18 cellular contexts compared by ENCODE assay signal in genomic region chr14:99876406-99876805, GRCh38.
DNase-seq lines count a peak whose midpoint lies in the region; FAIRE-seq and TF ChIP-seq lines count a peak whose summit lies in the region.
"Had no signal": no experiment of that assay in that cellular context is flagged by ENCODE, and none has a peak within 500 bp of the region (broad histone marks: within the 10 kb centered on the region; RNA-seq: fewer than 3 reads in every experiment).

No MANE protein-coding gene starts in this region.

- peak overlapping the region; percentile 27; the same call in 1 of the 2 replicates for H3K4me2 ChIP-seq in BLaER1
- no peak overlapping the region for H3K4me2 ChIP-seq in H9 (ENCODE audit: insufficient read depth, insufficient read length, low read length)
- peak overlapping the region in 1 of 2 experiments; percentile 40; a peak in 2 of 4 replicates for H3K4me2 ChIP-seq in H1 (ENCODE audit: insufficient read depth in 1 of 2, low read depth in 2 of 2, low read length in 2 of 2)
- no peak overlapping the region for H3K4me2 ChIP-seq in neuronal stem cell (ENCODE audit: insufficient read depth, low read length, poor library complexity, severe bottlenecking)

- H3K9me3 ChIP-seq in BLaER1 (no peaks in the 10 kb centered on the region), H9 (ENCODE audit: control insufficient read depth, low read depth, low read length) (no peaks in the 10 kb centered on the region), H1 (ENCODE audit: insufficient read depth in 2 of 2, low read depth in 1 of 2, low read length in 1 of 2) (no peaks in the 10 kb centered on the region), neuronal stem cell (replicated peaks in 1 of 2; ENCODE audit: control insufficient read depth in 2 of 2, insufficient read depth in 1 of 2, low read depth in 1 of 2, low read length in 2 of 2) (no peaks in the 10 kb centered on the region)
- H3K9me3 ChIP-seq: Caco-2 had no signal

- no peak overlapping the region for H2BK5ac ChIP-seq in H9 (ENCODE audit: insufficient read length, low read length)
- no peak overlapping the region for H2BK5ac ChIP-seq in H1 (ENCODE audit: low read depth, low read length)
- no peak overlapping the region for H2BK5ac ChIP-seq in neuronal stem cell (ENCODE audit: low read length)

- peaks cover 24% of the 10 kb centered on the region for H3K27me3 Mint-ChIP-seq in H9 (ENCODE audit: low read depth)
- H3K27me3 Mint-ChIP-seq in T-helper 2 cell treated with Interferon-gamma antibody and Interleukin-4, amounts not matched to agents 5 μg/mL and 100 μg/mL, for 36 hours (ENCODE audit: low read depth), result peaks cover 28% of the 10 kb centered on the region

- peak overlapping the region in 2 of 3 experiments; percentile 29 to 52; a peak in 3 of 7 replicates for H3K27ac Mint-ChIP-seq in H9
- no peak overlapping the region for H3K27ac Mint-ChIP-seq in T-helper 2 cell treated with Interferon-gamma antibody and Interleukin-4, amounts not matched to agents 5 μg/mL and 100 μg/mL, for 36 hours
- H3K27ac Mint-ChIP-seq: B cell; CD4-positive, alpha-beta T cell had no signal

- POLR2A ChIA-PET in H1 (lab: Charles Lee; ENCODE audit: partially characterized antibody), result no interaction called here

- H3K36me3 Mint-ChIP-seq in H9 (ENCODE audit: insufficient read depth in 1 of 3, low read depth in 3 of 3), result no peaks in the 10 kb centered on the region; a peak in 1 of 7 replicates
- no peaks in the 10 kb centered on the region for H3K36me3 Mint-ChIP-seq in T-helper 2 cell treated with Interferon-gamma antibody and Interleukin-4, amounts not matched to agents 5 μg/mL and 100 μg/mL, for 36 hours (ENCODE audit: low read depth)

- no peaks in the 10 kb centered on the region for H3K79me1 ChIP-seq in H9 (ENCODE audit: insufficient read depth, low read depth, low read length, poor library complexity, severe bottlenecking)
- peaks cover 2% of the 10 kb centered on the region; the same call in 1 of the 2 replicates for H3K79me1 ChIP-seq in H1 (ENCODE audit: low read depth, low read length)
- H3K79me1 ChIP-seq in neuronal stem cell (ENCODE audit: low read depth, low read length), result peaks cover 2% of the 10 kb centered on the region

- H4K20me1 ChIP-seq in BLaER1 (no peaks in the 10 kb centered on the region), H9 (ENCODE audit: control insufficient read depth, insufficient read depth, insufficient read length) (no peaks in the 10 kb centered on the region), H1 (replicated peaks in 1 of 2; ENCODE audit: control insufficient read depth in 1 of 2, insufficient read depth in 2 of 2, low read length in 2 of 2) (peaks cover 0 to 1% of the 10 kb centered on the region in 2 experiments)

- peaks cover 62 to 67% of the 10 kb centered on the region in 2 experiments for H3K4me1 Mint-ChIP-seq in H9
- no peaks in the 10 kb centered on the region for H3K4me1 Mint-ChIP-seq in T-helper 2 cell treated with Interferon-gamma antibody and Interleukin-4, amounts not matched to agents 5 μg/mL and 100 μg/mL, for 36 hours (ENCODE audit: low read depth)
- H3K4me1 Mint-ChIP-seq: B cell had no signal

- H3K56ac ChIP-seq in H9 (ENCODE audit: insufficient read length, low read depth, low read length) (no peak overlapping the region), H1 (replicated peaks; ENCODE audit: insufficient read length, low read depth, low read length) (no peak overlapping the region)

- no peaks in the 10 kb centered on the region; a peak in 1 of 5 replicates for H3K9me3 Mint-ChIP-seq in H9
- no peaks in the 10 kb centered on the region for H3K9me3 Mint-ChIP-seq in T-helper 2 cell treated with Interferon-gamma antibody and Interleukin-4, amounts not matched to agents 5 μg/mL and 100 μg/mL, for 36 hours
- H3K9me3 Mint-ChIP-seq: CD4-positive, alpha-beta T cell had no signal

- H3K18ac ChIP-seq in H9 (ENCODE audit: insufficient read length, low read depth, low read length), result no peak overlapping the region
- H3K18ac ChIP-seq in H1 (ENCODE audit: extremely low read depth, low read length), result peak overlapping the region; percentile 48
- H3K18ac ChIP-seq in neuronal stem cell (ENCODE audit: low read length), result peak overlapping the region; percentile 40

- CTCF ChIA-PET in H1 (lab: Charles Lee; ENCODE audit: partially characterized antibody), result interaction anchor here (0.6 to 5.4 kb wide), 11 partner anchors 8 to 189 kb away, joined by 3 to 39 read pairs (median 3); no protein-coding TSS in a partner anchor

- H2BK120ac ChIP-seq in H9 (ENCODE audit: low read depth, low read length, poor library complexity, severe bottlenecking), result no peak overlapping the region
- no peak overlapping the region for H2BK120ac ChIP-seq in H1 (replicated peaks; ENCODE audit: low read depth, low read length)
- no peak overlapping the region for H2BK120ac ChIP-seq in neuronal stem cell (ENCODE audit: low read depth, low read length)

- no peaks in the 10 kb centered on the region for H3K27me3 ChIP-seq in BLaER1
- H3K27me3 ChIP-seq in H9 (ENCODE audit: insufficient read depth, low read length), result no peaks in the 10 kb centered on the region
- no peaks in the 10 kb centered on the region; a peak in 1 of 7 replicates for H3K27me3 ChIP-seq in H1 (replicated peaks in 1 of 4; ENCODE audit: control insufficient read depth in 3 of 4, extremely low read depth in 1 of 4, insufficient read depth in 3 of 4, low read length in 3 of 4)
- no peaks in the 10 kb centered on the region for H3K27me3 ChIP-seq in neuronal stem cell (ENCODE audit: control insufficient read depth in 3 of 3, insufficient read depth in 3 of 3, low read depth in 1 of 3, low read length in 3 of 3)

- no peak overlapping the region for H2AK5ac ChIP-seq in H9 (ENCODE audit: insufficient read length, low read length)
- H2AK5ac ChIP-seq in H1 (ENCODE audit: low read depth, low read length), result no peak overlapping the region
- H2AK5ac ChIP-seq in neuronal stem cell (ENCODE audit: low read depth, low read length), result no peak overlapping the region

- H3K79me2 ChIP-seq in H9 (ENCODE audit: insufficient read depth, low read length), result no peaks in the 10 kb centered on the region
- no peaks in the 10 kb centered on the region for H3K79me2 ChIP-seq in H1 (ENCODE audit: control insufficient read depth in 1 of 2, insufficient read depth in 2 of 2, low read length in 2 of 2)

- no peak for TF ChIP-seq POLR2A in H1 (IDR thresholded peaks at IDR 0.05; ENCODE audit: control extremely low read depth in 1 of 2, low read depth in 2 of 2, low read length in 2 of 2)

- DNase-seq in H9, result no peak
- DNase-seq in H1 (ENCODE audit: low read depth in 1 of 2, low spot score in 2 of 2), result no peak
- no peak for DNase-seq in neuronal stem cell (ENCODE audit: low spot score)
- no peak for DNase-seq in T-helper 2 cell treated with Interferon-gamma antibody and Interleukin-4, amounts not matched to agents 5 μg/mL and 100 μg/mL, for 36 hours (ENCODE audit: low spot score)
- no peak for DNase-seq in NCI-H2171 treated with DMSO at 0.1 percent for 48 hours (lab: John Stamatoyannopoulos, UW)
- no peak for DNase-seq in epidermal melanocyte (ENCODE audit: insufficient read length, low spot score)
- DNase-seq: Caco-2; CD4-positive, alpha-beta T cell; GM23248; H7 had no signal

- H3K4me3 ChIP-seq in BLaER1, result no peak overlapping the region
- no peak overlapping the region for H3K4me3 ChIP-seq in H1 (ENCODE audit: extremely low read depth in 1 of 4, insufficient read depth in 2 of 4, low read depth in 3 of 4, low read length in 4 of 4)
- no peak overlapping the region for H3K4me3 ChIP-seq in neuronal stem cell (ENCODE audit: low read length in 2 of 2)
- H3K4me3 ChIP-seq: GM23248 had no signal

- H3K36me3 ChIP-seq in BLaER1, result no peaks in the 10 kb centered on the region
- H3K36me3 ChIP-seq in H1 (ENCODE audit: control insufficient read depth in 2 of 4, insufficient read depth in 4 of 4, low read length in 3 of 4), result no peaks in the 10 kb centered on the region
- peaks cover 3 to 19% of the 10 kb centered on the region in 2 donors for H3K36me3 ChIP-seq in neuronal stem cell (replicated peaks in 1 of 2; ENCODE audit: control insufficient read depth in 2 of 2, insufficient read depth in 2 of 2, low read length in 2 of 2)

- no peak overlapping the region for H3T11ph ChIP-seq in H9 (ENCODE audit: low read length)

- H2BK15ac ChIP-seq in H9 (ENCODE audit: low read depth, low read length), result no peak overlapping the region
- no peak overlapping the region; the same call in none of the 2 replicates for H2BK15ac ChIP-seq in H1 (ENCODE audit: low read length)
- no peak overlapping the region for H2BK15ac ChIP-seq in neuronal stem cell (ENCODE audit: low read length)

- H3K4ac ChIP-seq in H9 (ENCODE audit: low read depth, low read length) (no peak overlapping the region), H1 (replicated peaks; ENCODE audit: insufficient read length, low read depth, low read length) (peak overlapping the region; percentile 35), neuronal stem cell (ENCODE audit: low read length) (no peak overlapping the region)

- H4K5ac ChIP-seq in H9 (ENCODE audit: insufficient read length, low read depth, low read length), result no peak overlapping the region
- H4K5ac ChIP-seq in H1 (ENCODE audit: insufficient read length, low read depth, low read length), result peak overlapping the region; percentile 5

- no CpG with 5 or more reads among the region's 9 CpGs for WGBS in H9 (ENCODE audit: extremely low coverage, insufficient read length, low lambda C conversion rate)
- WGBS in H1 (ENCODE audit: extremely low coverage in 1 of 2, insufficient coverage in 1 of 2, insufficient read length in 1 of 2, insufficient replicate concordance in 2 of 2, low coverage in 1 of 2, low lambda C conversion rate in 2 of 2, missing lambda C conversion rate in 1 of 2), 2 experiments, result 89% methylated on average over 9 of the region's 9 CpGs; no CpG with 5 or more reads in 1 of the 2 experiments
- WGBS in neuronal stem cell (ENCODE audit: extremely low coverage in 2 of 2, insufficient read length in 2 of 2, insufficient replicate concordance in 1 of 2), 2 donors, result no CpG with 5 or more reads among the region's 9 CpGs

- H4K91ac ChIP-seq in H9 (ENCODE audit: insufficient read length, low read depth, low read length) (no peak overlapping the region), H1 (replicated peaks; ENCODE audit: insufficient read length, low read length) (peak overlapping the region; percentile 35), neuronal stem cell (ENCODE audit: low read depth, low read length, poor library complexity) (no peak overlapping the region)

- no peak overlapping the region for H2BK20ac ChIP-seq in H9 (ENCODE audit: low read depth, low read length, poor library complexity, severe bottlenecking)
- no peak overlapping the region for H2BK20ac ChIP-seq in H1 (ENCODE audit: low read length)

- H3K23me2 ChIP-seq in H9 (ENCODE audit: insufficient read length, low read depth, low read length, poor library complexity, severe bottlenecking) (no peaks in the 10 kb centered on the region), H1 (ENCODE audit: low read depth, low read length) (no peaks in the 10 kb centered on the region)

- peaks cover 16% of the 10 kb centered on the region for H3K4me1 ChIP-seq in BLaER1
- peaks cover 8% of the 10 kb centered on the region; the same call in 1 of the 2 replicates for H3K4me1 ChIP-seq in H9 (ENCODE audit: insufficient read depth, low read length)
- peaks cover 4 to 37% (median 23%) of the 10 kb centered on the region in 4 experiments for H3K4me1 ChIP-seq in H1 (replicated peaks in 1 of 4; ENCODE audit: control insufficient read depth in 3 of 4, insufficient read depth in 4 of 4, low read length in 3 of 4)
- H3K4me1 ChIP-seq in neuronal stem cell (ENCODE audit: control insufficient read depth in 2 of 2, insufficient read depth in 1 of 2, low read depth in 1 of 2, low read length in 2 of 2), result peaks cover 21 to 28% of the 10 kb centered on the region in 2 donors

- FAIRE-seq in H1 (lab: Jason Lieb, UNC), result no peak
- FAIRE-seq: D721Med, G401.6, GM12891, GM18507 had no signal

- no peak for TF ChIP-seq RAD21 in H1 (IDR thresholded peaks at IDR 0.05 in 1 of 2, conservative IDR thresholded peaks at IDR 0.05 in 1 of 2; ENCODE audit: low read depth in 2 of 2, low read length in 2 of 2)

- no peak overlapping the region for H3K9ac ChIP-seq in BLaER1
- H3K9ac ChIP-seq in H9 (ENCODE audit: extremely low read depth, insufficient read length, low read length), result no peak overlapping the region
- H3K9ac ChIP-seq in H1 (replicated peaks in 1 of 4; ENCODE audit: extremely low read depth in 1 of 4, low read depth in 3 of 4, low read length in 3 of 4), result no peak overlapping the region
- H3K9ac ChIP-seq in neuronal stem cell (ENCODE audit: low read depth, low read length, poor library complexity), result no peak overlapping the region
- H3K9ac ChIP-seq: GM23248 had no signal

- H2BK12ac ChIP-seq in H9 (ENCODE audit: insufficient read length, low read depth, low read length) (no peak overlapping the region), H1 (ENCODE audit: low read depth, low read length) (peak overlapping the region; percentile 40; the same call in 1 of the 2 replicates), neuronal stem cell (ENCODE audit: low read length) (no peak overlapping the region)

- H2AFZ ChIP-seq in H9 (ENCODE audit: low read length), result no peak overlapping the region
- H2AFZ ChIP-seq in H1 (ENCODE audit: low read length), result no peak overlapping the region
- no peak overlapping the region for H2AFZ ChIP-seq in neuronal stem cell (ENCODE audit: low read length)
- H2AFZ ChIP-seq: GM23248 had no signal

- H3K27ac ChIP-seq in BLaER1 (no peak overlapping the region), H9 (ENCODE audit: insufficient read length, low read depth, low read length) (no peak overlapping the region), H1 (ENCODE audit: low read depth, low read length) (no peak overlapping the region), neuronal stem cell (replicated peaks; ENCODE audit: low read length) (no peak overlapping the region)
- H3K27ac ChIP-seq: C4-2B, GM23248, HL-60 had no signal

- H4K8ac ChIP-seq in H9 (replicated peaks; ENCODE audit: insufficient read length, low read depth, low read length) (no peak overlapping the region), H1 (ENCODE audit: extremely low read depth, insufficient read depth, low read length) (no peak overlapping the region; the same call in 1 of the 2 replicates), neuronal stem cell (ENCODE audit: low read depth, low read length) (no peak overlapping the region)

- TF ChIP-seq CTCF in H9 (conservative IDR thresholded peaks at IDR 0.05) (no peak), H1 (IDR thresholded peaks at IDR 0.05; ENCODE audit: control extremely low read depth in 1 of 3, insufficient read depth in 1 of 3, low read depth in 1 of 3, low read length in 3 of 3) (no peak)

- no peak overlapping the region for H3K4me3 Mint-ChIP-seq in H9
- H3K4me3 Mint-ChIP-seq in T-helper 2 cell treated with Interferon-gamma antibody and Interleukin-4, amounts not matched to agents 5 μg/mL and 100 μg/mL, for 36 hours, result no peak overlapping the region
- H3K4me3 Mint-ChIP-seq: B cell; CD4-positive, alpha-beta T cell had no signal

- no peak overlapping the region for H3K23ac ChIP-seq in H9 (ENCODE audit: insufficient read length, low read depth, low read length)
- peak overlapping the region; percentile 42 for H3K23ac ChIP-seq in H1 (ENCODE audit: insufficient read length)
- no peak overlapping the region for H3K23ac ChIP-seq in neuronal stem cell (ENCODE audit: low read depth, low read length, poor library complexity)

- H3K14ac ChIP-seq in H9 (ENCODE audit: insufficient read depth, low read length), result no peak overlapping the region
- H3K14ac ChIP-seq in H1 (ENCODE audit: insufficient read length), result no peak overlapping the region
- H3K14ac ChIP-seq in neuronal stem cell (ENCODE audit: low read length), result no peak overlapping the region

- peak in 1 of 2 experiments; percentile 34; a peak in 1 of 3 replicates for TF ChIP-seq EP300 in H1 (IDR thresholded peaks at IDR 0.05; ENCODE audit: borderline replicate concordance in 1 of 2, low read depth in 2 of 2, low read length in 2 of 2)
